14 cellular contexts compared by ENCODE assay signal in genomic region chr1:244224487-244225430, GRCh38.
DNase-seq lines count a peak whose midpoint lies in the region; ATAC-seq and TF ChIP-seq lines count a peak whose summit lies in the region.
"Had no signal": no experiment of that assay in that cellular context is flagged by ENCODE, and none has a peak within 500 bp of the region (broad histone marks: within the 10 kb centered on the region; RNA-seq: fewer than 3 reads in every experiment).

No MANE protein-coding gene starts in this region.

- H3K4me3 Mint-ChIP-seq in dendritic cell treated with granulocyte-macrophage colony-stimulating factor and Interleukin-4, amounts not matched to agents 40 ng/mL and 50 ng/mL, for 4 days = peak overlapping the region; percentile 52
- H3K4me3 Mint-ChIP-seq in chondrocyte (ENCODE audit: unreplicated experiment) = no peak overlapping the region

- no peak for TF ChIP-seq POLR2A in NB4 (IDR thresholded peaks at IDR 0.05; ENCODE audit: extremely low read depth, insufficient read length)

- peak overlapping the region; percentile 88 for H3K27ac Mint-ChIP-seq in dendritic cell treated with granulocyte-macrophage colony-stimulating factor and Interleukin-4, amounts not matched to agents 40 ng/mL and 50 ng/mL, for 4 days
- no peak overlapping the region for H3K27ac Mint-ChIP-seq in chondrocyte (ENCODE audit: unreplicated experiment)

- ATAC-seq in GM21423 (IDR thresholded peaks at IDR 0.05; ENCODE audit: unreplicated experiment) = no peak
- ATAC-seq: foreskin keratinocyte had no signal

- peaks cover 37% of the 10 kb centered on the region for H3K4me1 Mint-ChIP-seq in dendritic cell treated with granulocyte-macrophage colony-stimulating factor and Interleukin-4, amounts not matched to agents 40 ng/mL and 50 ng/mL, for 4 days (ENCODE audit: low read depth)
- H3K4me1 Mint-ChIP-seq in chondrocyte (ENCODE audit: low read depth) = no peaks in the 10 kb centered on the region

- no peaks in the 10 kb centered on the region for H3K36me3 Mint-ChIP-seq in dendritic cell treated with granulocyte-macrophage colony-stimulating factor and Interleukin-4, amounts not matched to agents 40 ng/mL and 50 ng/mL, for 4 days (ENCODE audit: low read depth)
- H3K36me3 Mint-ChIP-seq in chondrocyte (ENCODE audit: low read depth) = no peaks in the 10 kb centered on the region

- no peaks in the 10 kb centered on the region for H3K27me3 Mint-ChIP-seq in dendritic cell treated with granulocyte-macrophage colony-stimulating factor and Interleukin-4, amounts not matched to agents 40 ng/mL and 50 ng/mL, for 4 days
- no peaks in the 10 kb centered on the region for H3K27me3 Mint-ChIP-seq in chondrocyte (ENCODE audit: low read depth)

- H3K9me3 Mint-ChIP-seq in dendritic cell treated with granulocyte-macrophage colony-stimulating factor and Interleukin-4, amounts not matched to agents 40 ng/mL and 50 ng/mL, for 4 days = no peaks in the 10 kb centered on the region
- H3K9me3 Mint-ChIP-seq in chondrocyte (ENCODE audit: low read depth) = no peaks in the 10 kb centered on the region

- peak; percentile 46 for DNase-seq in Ammon's horn (ENCODE audit: low spot score)
- DNase-seq in NB4 (ENCODE audit: low read depth) = peak; percentile 94
- peak; percentile 13 for DNase-seq in midbrain (lab: John Stamatoyannopoulos, UW)
- DNase-seq in chondrocyte (ENCODE audit: low spot score) = no peak
- DNase-seq in DMS79 treated with DMSO at 0.1 percent for 48 hours (lab: John Stamatoyannopoulos, UW) = no peak
- no peak for DNase-seq in retina
- DNase-seq: activated CD8-positive, alpha-beta memory T cell treated with anti-CD3 and anti-CD28 coated beads, Interleukin-2, amount 50 U/mL, for 4 hours; foreskin keratinocyte; GM23248; NCI-H1105 treated with DMSO at 0.1 percent for 48 hours; NCI-H510A treated with DMSO at 0.1 percent for 48 hours; stimulated activated CD4-positive, alpha-beta T cell treated with anti-CD3 and anti-CD28 coated beads, Interleukin-12 subunit alpha, Interleukin-12 subunit beta, amount 100 ng/mL, for 4 hours had no signal

- no peak for TF ChIP-seq CTCF in NB4 (IDR thresholded peaks at IDR 0.05; ENCODE audit: low read depth, low read length)
- no peak for TF ChIP-seq CTCF in chondrocyte (IDR thresholded peaks at IDR 0.05)

- intact Hi-C loops in dendritic cell treated with granulocyte-macrophage colony-stimulating factor and Interleukin-4, amounts not matched to agents 40 ng/mL and 50 ng/mL, for 4 days (cut with micrococcal nuclease) = no loop called here

- peak overlapping the region; percentile 62 for H3K4me3 ChIP-seq in NB4 (ENCODE audit: low read depth, low read length)
- H3K4me3 ChIP-seq: GM23248 had no signal

Comparison
In these comparisons a context has a peak if more than half of its experiments do, and no peak if none do; other contexts are left out.
1. DNase-seq: peak in Ammon's horn (single experiment), NB4 (single experiment) and midbrain (single experiment); none in chondrocyte (single experiment), DMS79 treated with DMSO at 0.1 percent for 48 hours (single experiment) and retina (single experiment).